Comparison of ENCODE assay signal across 32 cellular contexts in the genomic region with DNA sequence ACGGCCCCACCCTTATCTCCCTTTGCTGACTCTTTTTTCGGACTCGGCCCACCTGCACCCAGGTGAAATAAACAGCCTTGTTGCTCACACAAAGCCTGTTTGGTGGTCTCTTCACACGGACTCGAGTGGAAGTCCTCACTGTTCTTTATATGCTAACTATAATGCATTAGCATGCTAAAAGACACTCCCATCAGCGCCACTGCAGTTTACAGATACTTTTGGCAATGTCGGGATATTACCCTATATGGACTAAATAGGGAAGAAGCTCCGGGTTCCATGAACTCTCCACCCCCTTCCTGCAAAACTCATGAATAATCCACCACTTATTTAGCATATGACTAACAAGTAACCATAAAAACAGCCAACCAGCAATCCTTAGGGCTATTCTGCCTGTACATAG.
"Had no signal": no experiment of that assay in that cellular context is flagged by ENCODE, and none has a peak within 500 bp of the region (broad histone marks: within the 10 kb centered on the region; RNA-seq: fewer than 3 reads in every experiment).

No MANE protein-coding gene starts in this region.

- H3K4me1 Mint-ChIP-seq: activated CD4-positive, alpha-beta memory T cell treated with anti-CD3 and anti-CD28 coated beads, Interleukin-2, amount 10 ng/mL, durations not matched to agents 7 days and 5 days; activated CD4-positive, alpha-beta T cell treated with anti-CD3 and anti-CD28 coated beads, Interleukin-2, amount 10 ng/mL, durations not matched to agents 7 days and 5 days; central memory CD8-positive, alpha-beta T cell; immature natural killer cell; mesothelial cell of epicardium; naive thymus-derived CD4-positive, alpha-beta T cell; stimulated activated effector memory CD8-positive, alpha-beta T cell treated with anti-CD3 and anti-CD28 coated beads, Interleukin-12 subunit alpha, Interleukin-12 subunit beta, amount 100 ng/mL, for 72 hours had no signal

- H3K4me3 Mint-ChIP-seq: activated CD4-positive, alpha-beta memory T cell treated with anti-CD3 and anti-CD28 coated beads, Interleukin-2, amount 10 ng/mL, durations not matched to agents 7 days and 5 days; activated CD4-positive, alpha-beta T cell treated with anti-CD3 and anti-CD28 coated beads, Interleukin-2, amount 10 ng/mL, durations not matched to agents 7 days and 5 days; central memory CD8-positive, alpha-beta T cell; dendritic cell treated with granulocyte-macrophage colony-stimulating factor and Interleukin-4, amounts not matched to agents 40 ng/mL and 50 ng/mL, for 4 days; immature natural killer cell; mesothelial cell of epicardium; naive thymus-derived CD4-positive, alpha-beta T cell; stimulated activated effector memory CD8-positive, alpha-beta T cell treated with anti-CD3 and anti-CD28 coated beads, Interleukin-12 subunit alpha, Interleukin-12 subunit beta, amount 100 ng/mL, for 72 hours; stimulated activated naive CD8-positive, alpha-beta T cell treated with anti-CD3 and anti-CD28 coated beads, Interleukin-15, Interleukin-2, amounts not matched to agents 100 ng/mL and 50 ng/mL, for 24 hours; type B pancreatic cell had no signal

- H3K4me3 ChIP-seq: breast epithelium, gastrocnemius medialis, ovary, prostate gland, thoracic aorta, uterus had no signal

- ATAC-seq: activated naive CD4-positive, alpha-beta T cell treated with anti-CD3 and anti-CD28 coated beads, Interleukin-2, amount 50 U/mL, for 72 hours; gastrocnemius medialis; left colon; naive thymus-derived CD4-positive, alpha-beta T cell; sciatic nerve; stimulated activated effector memory CD8-positive, alpha-beta T cell treated with anti-CD3 and anti-CD28 coated beads, Interleukin-12 subunit alpha, Interleukin-12 subunit beta, amount 100 ng/mL, for 72 hours had no signal

- H3K27me3 ChIP-seq: breast epithelium, gastrocnemius medialis, ovary, uterus had no signal

- H3K36me3 ChIP-seq: breast epithelium, gastrocnemius medialis, ovary, prostate gland, thoracic aorta, uterus, WERI-Rb-1 had no signal

- DNase-seq: activated CD4-positive, alpha-beta memory T cell treated with anti-CD3 and anti-CD28 coated beads, Interleukin-2, amount 10 ng/mL, durations not matched to agents 7 days and 5 days; activated CD4-positive, alpha-beta T cell treated with anti-CD3 and anti-CD28 coated beads for 1 hour; activated CD4-positive, alpha-beta T cell treated with anti-CD3 and anti-CD28 coated beads, Interleukin-2, amount 10 ng/mL, durations not matched to agents 7 days and 5 days; activated naive CD4-positive, alpha-beta T cell; activated T-cell treated with anti-CD3 and anti-CD28 coated beads, Interleukin-2, amount 50 U/mL, for 48 hours; effector CD4-positive, alpha-beta T cell; gastrocnemius medialis; glutamatergic neuron; immature natural killer cell; kidney; left colon; mammary epithelial cell; naive thymus-derived CD4-positive, alpha-beta T cell; ovary; retina; small intestine; stimulated activated CD4-positive, alpha-beta T cell treated with anti-CD3 and anti-CD28 coated beads, Interleukin-4, amount 100 ng/mL, for 24 hours; T-helper 1 cell; uterus; WERI-Rb-1 had no signal

- H3K36me3 Mint-ChIP-seq: mesothelial cell of epicardium; stimulated activated effector memory CD8-positive, alpha-beta T cell treated with anti-CD3 and anti-CD28 coated beads, Interleukin-12 subunit alpha, Interleukin-12 subunit beta, amount 100 ng/mL, for 72 hours; type B pancreatic cell had no signal

- H3K27me3 Mint-ChIP-seq: activated CD4-positive, alpha-beta memory T cell treated with anti-CD3 and anti-CD28 coated beads, Interleukin-2, amount 10 ng/mL, durations not matched to agents 7 days and 5 days; activated CD4-positive, alpha-beta T cell treated with anti-CD3 and anti-CD28 coated beads, Interleukin-2, amount 10 ng/mL, durations not matched to agents 7 days and 5 days; central memory CD8-positive, alpha-beta T cell; dendritic cell treated with granulocyte-macrophage colony-stimulating factor and Interleukin-4, amounts not matched to agents 40 ng/mL and 50 ng/mL, for 4 days; naive thymus-derived CD4-positive, alpha-beta T cell; stimulated activated naive CD8-positive, alpha-beta T cell treated with anti-CD3 and anti-CD28 coated beads, Interleukin-15, Interleukin-2, amounts not matched to agents 100 ng/mL and 50 ng/mL, for 24 hours; type B pancreatic cell had no signal

- H3K4me1 ChIP-seq: breast epithelium, gastrocnemius medialis, prostate gland, uterus had no signal

- H3K27ac Mint-ChIP-seq: activated CD4-positive, alpha-beta memory T cell treated with anti-CD3 and anti-CD28 coated beads, Interleukin-2, amount 10 ng/mL, durations not matched to agents 7 days and 5 days; activated CD4-positive, alpha-beta T cell treated with anti-CD3 and anti-CD28 coated beads, Interleukin-2, amount 10 ng/mL, durations not matched to agents 7 days and 5 days; dendritic cell treated with granulocyte-macrophage colony-stimulating factor and Interleukin-4, amounts not matched to agents 40 ng/mL and 50 ng/mL, for 4 days; immature natural killer cell; mesothelial cell of epicardium; naive thymus-derived CD4-positive, alpha-beta T cell; stimulated activated effector memory CD8-positive, alpha-beta T cell treated with anti-CD3 and anti-CD28 coated beads, Interleukin-12 subunit alpha, Interleukin-12 subunit beta, amount 100 ng/mL, for 72 hours; stimulated activated naive CD8-positive, alpha-beta T cell treated with anti-CD3 and anti-CD28 coated beads, Interleukin-15, Interleukin-2, amounts not matched to agents 100 ng/mL and 50 ng/mL, for 24 hours; type B pancreatic cell had no signal

- H3K27ac ChIP-seq: breast epithelium, epithelial cell of prostate, gastrocnemius medialis, ovary, prostate gland, thoracic aorta, uterus, WERI-Rb-1 had no signal
